Comparison of ENCODE assay signal across 17 cellular contexts in genomic region chr7:45979275-45980180, GRCh38. TPM values are rescaled to one million over a fixed set of nuclear protein-coding genes. Genes with fewer than 3 reads are reported as not detected.
A peak's percentile ranks its signal among the peaks of the same experiment; 100 is the strongest.
DNase-seq lines count a peak whose midpoint lies in the region; ATAC-seq and TF ChIP-seq lines count a peak whose summit lies in the region.
"Had no signal": no experiment of that assay in that cellular context is flagged by ENCODE, and none has a peak within 500 bp of the region (broad histone marks: within the 10 kb centered on the region; RNA-seq: fewer than 3 reads in every experiment).

No MANE protein-coding gene starts in this region.

- no peaks in the 10 kb centered on the region for H3K9me3 ChIP-seq in RWPE2 (ENCODE audit: severe bottlenecking)
- H3K9me3 ChIP-seq in smooth muscle cell (replicated peaks; ENCODE audit: low read depth): no peaks in the 10 kb centered on the region
- H3K9me3 ChIP-seq: BLaER1, neutrophil had no signal

- H3K4me2 ChIP-seq in GM23338 (no peak overlapping the region), smooth muscle cell (peak overlapping the region; percentile 78)
- H3K4me2 ChIP-seq: BLaER1 had no signal

- no peaks in the 10 kb centered on the region; the same call in 1 of the 2 replicates for H3K36me3 ChIP-seq in GM23338 (ENCODE audit: insufficient read depth)
- H3K36me3 ChIP-seq in RWPE2 (ENCODE audit: low read depth): no peaks in the 10 kb centered on the region
- H3K36me3 ChIP-seq in smooth muscle cell (ENCODE audit: low read depth): no peaks in the 10 kb centered on the region
- H3K36me3 ChIP-seq: BLaER1, cardiac muscle cell, neutrophil had no signal

- H3F3A ChIP-seq in GM23338 (replicated peaks; ENCODE audit: low read depth) (no peaks in the 10 kb centered on the region), smooth muscle cell (ENCODE audit: low read depth) (peaks cover 31% of the 10 kb centered on the region)

- H3K79me2 ChIP-seq in GM23338 (replicated peaks; ENCODE audit: insufficient read depth) (no peaks in the 10 kb centered on the region), smooth muscle cell (ENCODE audit: low read depth) (no peaks in the 10 kb centered on the region)

- H3K9me3 Mint-ChIP-seq in GM23338: peaks cover 31% of the 10 kb centered on the region
- H3K9me3 Mint-ChIP-seq: T-cell had no signal

- H4K20me1 ChIP-seq in GM23338 (replicated peaks; ENCODE audit: insufficient read depth): no peaks in the 10 kb centered on the region
- H4K20me1 ChIP-seq in smooth muscle cell (ENCODE audit: low read depth): no peaks in the 10 kb centered on the region
- H4K20me1 ChIP-seq: BLaER1 had no signal

- ATAC-seq in GM23338: no peak
- no peak for ATAC-seq in RWPE2 (ENCODE audit: low read depth)
- ATAC-seq in esophagus mucosa: peak; percentile 9
- ATAC-seq in GM19035 (IDR thresholded peaks at IDR 0.05; ENCODE audit: unreplicated experiment): no peak
- no peak for ATAC-seq in GM18520 (IDR thresholded peaks at IDR 0.05; ENCODE audit: unreplicated experiment)
- ATAC-seq: stimulated activated memory B cell treated with anti-CD40 and anti-IgM and Interleukin-4, amounts not matched to agents 10 μg/mL and 1 μg/mL and 100 μg/mL, for 72 hours; T-cell had no signal

- H3K4me3 ChIP-seq in GM23338 (no peak overlapping the region), RWPE2 (ENCODE audit: severe bottlenecking) (no peak overlapping the region), smooth muscle cell (no peak overlapping the region)
- H3K4me3 ChIP-seq: BLaER1, cardiac muscle cell had no signal

- H3K4me1 ChIP-seq in GM23338 (ENCODE audit: insufficient read depth): peaks cover 4% of the 10 kb centered on the region
- H3K4me1 ChIP-seq in RWPE2 (ENCODE audit: insufficient read depth, poor library complexity, severe bottlenecking): peaks cover 21% of the 10 kb centered on the region
- peaks cover 16% of the 10 kb centered on the region for H3K4me1 ChIP-seq in smooth muscle cell (ENCODE audit: low read depth)
- H3K4me1 ChIP-seq: BLaER1 had no signal

- TF ChIP-seq CTCF in GM23338 (conservative IDR thresholded peaks at IDR 0.05; ENCODE audit: low read depth in 2 of 2) (no peak), RWPE2 (IDR thresholded peaks at IDR 0.05; ENCODE audit: poor library complexity, severe bottlenecking) (no peak), smooth muscle cell (IDR thresholded peaks at IDR 0.05; ENCODE audit: borderline replicate concordance, insufficient read depth, poor library complexity, severe bottlenecking) (no peak)

- H2AFZ ChIP-seq in GM23338 (no peak overlapping the region), smooth muscle cell (ENCODE audit: low read depth) (no peak overlapping the region)

- peak overlapping the region; percentile 96 for H3K9ac ChIP-seq in smooth muscle cell (ENCODE audit: low read depth)
- H3K9ac ChIP-seq: BLaER1 had no signal

- H3K4me1 Mint-ChIP-seq in GM23338: peaks cover 11% of the 10 kb centered on the region
- H3K4me1 Mint-ChIP-seq: stimulated activated memory B cell treated with anti-CD40 and anti-IgM and Interleukin-4, amounts not matched to agents 10 μg/mL and 1 μg/mL and 100 μg/mL, for 72 hours; T-cell had no signal

- H3K9me2 ChIP-seq in GM23338 (ENCODE audit: insufficient read depth): peaks cover 3% of the 10 kb centered on the region; the same call in 1 of the 2 replicates

- no peak overlapping the region for H3K4me3 Mint-ChIP-seq in GM23338
- H3K4me3 Mint-ChIP-seq: activated naive CD4-positive, alpha-beta T cell treated with anti-CD3 and anti-CD28 coated beads for 36 hours; stimulated activated memory B cell treated with anti-CD40 and anti-IgM and Interleukin-4, amounts not matched to agents 10 μg/mL and 1 μg/mL and 100 μg/mL, for 72 hours; T-cell had no signal

- DNase-seq in GM23338 (ENCODE audit: low spot score) (no peak), RWPE2 (ENCODE audit: low spot score) (no peak), smooth muscle cell (lab: John Stamatoyannopoulos, UW; ENCODE audit: unreplicated experiment) (no peak), C1 segment of cervical spinal cord (lab: John Stamatoyannopoulos, UW) (no peak)
- no peak for DNase-seq in activated T-cell treated with anti-CD3 and anti-CD28 coated beads, Interleukin-2, amount 50 U/mL, for 1 hour
- DNase-seq: activated CD4-positive, CD25-positive, alpha-beta regulatory T cell; activated naive CD4-positive, alpha-beta T cell treated with anti-CD3 and anti-CD28 coated beads for 36 hours; NCI-H187 treated with DMSO at 0.1 percent for 48 hours; NCI-H510A treated with DMSO at 0.1 percent for 48 hours; T-cell had no signal

- peaks cover 11% of the 10 kb centered on the region; the same call in 2 of the 3 replicates for H3K36me3 Mint-ChIP-seq in GM23338 (ENCODE audit: low read depth)
- H3K36me3 Mint-ChIP-seq: stimulated activated memory B cell treated with anti-CD40 and anti-IgM and Interleukin-4, amounts not matched to agents 10 μg/mL and 1 μg/mL and 100 μg/mL, for 72 hours had no signal

- H3K27ac ChIP-seq in GM23338 (ENCODE audit: low read depth) (no peak overlapping the region), RWPE2 (ENCODE audit: poor library complexity, severe bottlenecking) (peak overlapping the region; percentile 83), smooth muscle cell (ENCODE audit: low read depth) (peak overlapping the region; percentile 100)
- H3K27ac ChIP-seq: BLaER1, neutrophil had no signal

- peak overlapping the region; percentile 54; the same call in 1 of the 2 replicates for H3K27ac Mint-ChIP-seq in GM23338
- H3K27ac Mint-ChIP-seq: activated naive CD4-positive, alpha-beta T cell treated with anti-CD3 and anti-CD28 coated beads for 36 hours; stimulated activated memory B cell treated with anti-CD40 and anti-IgM and Interleukin-4, amounts not matched to agents 10 μg/mL and 1 μg/mL and 100 μg/mL, for 72 hours; T-cell had no signal

- peaks cover 7% of the 10 kb centered on the region for H3K27me3 Mint-ChIP-seq in GM23338 (ENCODE audit: insufficient read depth, low read depth, poor library complexity)
- H3K27me3 Mint-ChIP-seq: stimulated activated memory B cell treated with anti-CD40 and anti-IgM and Interleukin-4, amounts not matched to agents 10 μg/mL and 1 μg/mL and 100 μg/mL, for 72 hours had no signal

- H3K27me3 ChIP-seq in GM23338 (ENCODE audit: insufficient read depth) (no peaks in the 10 kb centered on the region), RWPE2 (ENCODE audit: insufficient read depth, poor library complexity, severe bottlenecking) (no peaks in the 10 kb centered on the region), smooth muscle cell (ENCODE audit: low read depth) (no peaks in the 10 kb centered on the region)
- H3K27me3 ChIP-seq: BLaER1, cardiac muscle cell, neutrophil had no signal

- WGBS in smooth muscle cell (ENCODE audit: low lambda C conversion rate): 91% methylated on average over 7 of the region's 7 CpGs

TF ChIP-seq in GM23338, 12 proteins besides CTCF, POLR2A, EP300 and RAD21 (continues in another document):
- TF ChIP-seq EZH2phosphoT487 (IDR thresholded peaks at IDR 0.05; ENCODE audit: unreplicated experiment): no peak
- no peak for TF ChIP-seq POLR2AphosphoS5 (IDR thresholded peaks at IDR 0.05; ENCODE audit: low read depth)
- TF ChIP-seq ZNF114 (CRISPR knock-in tag; IDR thresholded peaks at IDR 0.05): no peak
- no peak for TF ChIP-seq ZNF331 (CRISPR knock-in tag; IDR thresholded peaks at IDR 0.05; ENCODE audit: low read depth)
- no peak for TF ChIP-seq CREB1 (CRISPR knock-in tag; IDR thresholded peaks at IDR 0.05; ENCODE audit: low read depth)
- no peak for TF ChIP-seq NANOG (IDR thresholded peaks at IDR 0.05; ENCODE audit: borderline replicate concordance)
- no peak for TF ChIP-seq JUNB (IDR thresholded peaks at IDR 0.05; ENCODE audit: unreplicated experiment)
- TF ChIP-seq STAT1 (IDR thresholded peaks at IDR 0.05; ENCODE audit: unreplicated experiment): no peak
- no peak for TF ChIP-seq EZH2 (IDR thresholded peaks at IDR 0.05; ENCODE audit: low read depth, unreplicated experiment)
- no peak for TF ChIP-seq ETS1 (IDR thresholded peaks at IDR 0.05)
- no peak for TF ChIP-seq REST (IDR thresholded peaks at IDR 0.05; ENCODE audit: unreplicated experiment)

RNA-seq across cellular contexts. Expression of gene IGFBP3, which starts 58.5 kb away (rescaled TPM):
- total RNA-seq in GM23338 (2014; rRNA removed; shearing (Covaris generic)): 8.2 and 11.2 TPM in 2 replicates
- polyA plus RNA-seq in GM23338 (2016; fragmentation: Nextera tagmentation; extraction: Ambion mirVana) (7.6 and 11.3 TPM in 2 replicates), smooth muscle cell (1,776 and 1,956 TPM in 2 replicates)
- total RNA-seq in esophagus mucosa (7.9 TPM), smooth muscle cell (4,025 and 5,098 TPM in 2 replicates)

Comparison
In these comparisons a context has a peak if more than half of its experiments do, and no peak if none do; other contexts are left out.
1. RNA of gene IGFBP3, which starts 58.5 kb away (total RNA-seq): 4,025 to 5,098 TPM in smooth muscle cell; 8.2 to 11.2 TPM in GM23338 and 7.9 TPM in esophagus mucosa (single experiment); every median in the first group is over 100 times any median in the second.